ENCODE assay signal across 30 cellular contexts in the genomic region with DNA sequence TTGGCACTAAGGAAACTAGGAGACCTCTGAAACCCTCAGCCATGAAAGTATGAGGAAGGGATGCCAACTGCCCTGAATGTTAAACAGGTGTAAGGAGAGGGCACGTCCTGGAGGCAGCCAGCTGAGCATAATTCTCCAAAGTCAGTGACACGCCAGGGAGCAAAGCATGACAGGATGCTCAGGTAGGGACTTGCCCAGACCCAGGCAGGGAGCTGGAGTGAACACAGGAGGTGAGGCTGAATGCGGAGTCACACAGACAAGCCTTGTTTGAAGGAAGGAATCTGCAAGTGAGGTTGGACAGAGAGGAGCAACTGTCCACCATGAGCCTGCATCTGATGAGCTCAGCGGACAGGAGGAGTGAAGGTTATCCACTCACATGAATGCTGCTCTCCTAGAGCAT. TPM values are rescaled to one million over a fixed set of nuclear protein-coding genes. Genes with fewer than 3 reads are reported as not detected.
A peak's percentile ranks its signal among the peaks of the same experiment; 100 is the strongest.
DNase-seq lines count a peak whose midpoint lies in the region; ATAC-seq and TF ChIP-seq lines count a peak whose summit lies in the region.
"Had no signal": no experiment of that assay in that cellular context is flagged by ENCODE, and none has a peak within 500 bp of the region (broad histone marks: within the 10 kb centered on the region; RNA-seq: fewer than 3 reads in every experiment).

No MANE protein-coding gene starts in this region.

- no peak overlapping the region for H3K4me3 Mint-ChIP-seq in activated CD4-positive, alpha-beta T cell treated with anti-CD3 and anti-CD28 coated beads, Interleukin-2, amount 10 ng/mL, durations not matched to agents 24 days and 14 days
- H3K4me3 Mint-ChIP-seq: activated CD4-positive, alpha-beta memory T cell treated with anti-CD3 and anti-CD28 coated beads for 36 hours; activated T-helper 17 cell treated with anti-CD3 and anti-CD28 coated beads, Interleukin-2, amount 50 U/mL, for 72 hours; CD8-positive, alpha-beta T cell; neural progenitor cell had no signal

- H3K27me3 Mint-ChIP-seq in activated CD4-positive, alpha-beta T cell treated with anti-CD3 and anti-CD28 coated beads, Interleukin-2, amount 10 ng/mL, durations not matched to agents 24 days and 14 days = no peaks in the 10 kb centered on the region
- H3K27me3 Mint-ChIP-seq: activated CD4-positive, alpha-beta memory T cell treated with anti-CD3 and anti-CD28 coated beads for 36 hours; activated T-helper 17 cell treated with anti-CD3 and anti-CD28 coated beads, Interleukin-2, amount 50 U/mL, for 72 hours had no signal

- H3K36me3 Mint-ChIP-seq in activated CD4-positive, alpha-beta T cell treated with anti-CD3 and anti-CD28 coated beads, Interleukin-2, amount 10 ng/mL, durations not matched to agents 24 days and 14 days (ENCODE audit: low read depth) = no peaks in the 10 kb centered on the region
- H3K36me3 Mint-ChIP-seq: activated CD4-positive, alpha-beta memory T cell treated with anti-CD3 and anti-CD28 coated beads for 36 hours; activated naive CD4-positive, alpha-beta T cell treated with anti-CD3 and anti-CD28 coated beads, Interleukin-2, amount 50 U/mL, for 72 hours; neural progenitor cell had no signal

- H3K4me3 ChIP-seq in RWPE2 (ENCODE audit: severe bottlenecking) (no peak overlapping the region), upper lobe of right lung (no peak overlapping the region)
- H3K4me3 ChIP-seq: A549, cardiac muscle cell, colonic mucosa, esophagus muscularis mucosa, neural progenitor cell, SJSA1, thoracic aorta had no signal

- intact Hi-C loops in activated CD4-positive, alpha-beta T cell treated with anti-CD3 and anti-CD28 coated beads, Interleukin-2, amount 10 ng/mL, durations not matched to agents 24 days and 14 days (cut with micrococcal nuclease) = no loop called here
- intact Hi-C loops in upper lobe of right lung (cut with DNase I) = no loop called here

- no peak for DNase-seq in activated CD4-positive, alpha-beta T cell treated with anti-CD3 and anti-CD28 coated beads, Interleukin-2, amount 10 ng/mL, durations not matched to agents 24 days and 14 days
- no peak for DNase-seq in activated CD4-positive, alpha-beta T cell treated with anti-CD3 and anti-CD28 coated beads for 48 hours
- DNase-seq in RWPE2 (ENCODE audit: low spot score) = no peak
- DNase-seq in kidney tubule cell (ENCODE audit: low spot score) = peak; percentile 67
- DNase-seq in upper lobe of right lung = no peak
- DNase-seq in GM03348 (ENCODE audit: low spot score) = no peak
- DNase-seq in SW 1271 (lab: John Stamatoyannopoulos, UW) = no peak
- DNase-seq: activated CD4-positive, alpha-beta memory T cell treated with anti-CD3 and anti-CD28 coated beads for 36 hours; AML-193; anterior cingulate cortex; CD8-positive, alpha-beta T cell; colonic mucosa; effector memory CD4-positive, alpha-beta T cell; HCEC 1CT; Kasumi-1; left colon; NCI-H1694; NCI-H526; stimulated activated CD4-positive, alpha-beta T cell treated with anti-CD3 and anti-CD28 coated beads, Interleukin-15, amount 100 ng/mL, for 24 hours; stimulated activated naive CD4-positive, alpha-beta T cell treated with Interleukin-2 at 50 U/mL for 16 hours had no signal

- H3K4me1 ChIP-seq in RWPE2 (ENCODE audit: insufficient read depth, poor library complexity, severe bottlenecking) (peaks cover 13% of the 10 kb centered on the region), upper lobe of right lung (no peaks in the 10 kb centered on the region)
- H3K4me1 ChIP-seq: A549, colonic mucosa, esophagus muscularis mucosa, neural progenitor cell, SJSA1 had no signal

- no peaks in the 10 kb centered on the region for H3K36me3 ChIP-seq in RWPE2 (ENCODE audit: low read depth)
- H3K36me3 ChIP-seq in upper lobe of right lung = no peaks in the 10 kb centered on the region
- H3K36me3 ChIP-seq: cardiac muscle cell, colonic mucosa, esophagus muscularis mucosa, neural progenitor cell, SJSA1, thoracic aorta had no signal

- peak overlapping the region; percentile 14 for H3K27ac Mint-ChIP-seq in activated CD4-positive, alpha-beta T cell treated with anti-CD3 and anti-CD28 coated beads, Interleukin-2, amount 10 ng/mL, durations not matched to agents 24 days and 14 days
- H3K27ac Mint-ChIP-seq: activated CD4-positive, alpha-beta memory T cell treated with anti-CD3 and anti-CD28 coated beads for 36 hours; activated T-helper 17 cell treated with anti-CD3 and anti-CD28 coated beads, Interleukin-2, amount 50 U/mL, for 72 hours; CD8-positive, alpha-beta T cell; neural progenitor cell had no signal

- H3K9me3 Mint-ChIP-seq in activated CD4-positive, alpha-beta T cell treated with anti-CD3 and anti-CD28 coated beads, Interleukin-2, amount 10 ng/mL, durations not matched to agents 24 days and 14 days = no peaks in the 10 kb centered on the region
- H3K9me3 Mint-ChIP-seq: activated CD4-positive, alpha-beta memory T cell treated with anti-CD3 and anti-CD28 coated beads for 36 hours; activated naive CD4-positive, alpha-beta T cell treated with anti-CD3 and anti-CD28 coated beads, Interleukin-2, amount 50 U/mL, for 72 hours; activated T-helper 17 cell treated with anti-CD3 and anti-CD28 coated beads, Interleukin-2, amount 50 U/mL, for 72 hours; CD8-positive, alpha-beta T cell; neural progenitor cell had no signal

- no peak overlapping the region for H3K27ac ChIP-seq in RWPE2 (ENCODE audit: poor library complexity, severe bottlenecking)
- no peak overlapping the region for H3K27ac ChIP-seq in upper lobe of right lung
- H3K27ac ChIP-seq: A549, cardiac muscle cell, colonic mucosa, esophagus muscularis mucosa, neural progenitor cell, SJSA1, thoracic aorta had no signal

- ATAC-seq in RWPE2 (ENCODE audit: low read depth) (peak; percentile 57), upper lobe of right lung (peak; percentile 28), GM21825 (IDR thresholded peaks at IDR 0.05; ENCODE audit: unreplicated experiment) (no peak)
- ATAC-seq: A549; activated T-helper 17 cell treated with anti-CD3 and anti-CD28 coated beads, Interleukin-2, amount 50 U/mL, for 72 hours; CD8-positive, alpha-beta T cell; left colon had no signal

- peaks cover 6% of the 10 kb centered on the region for H3K4me1 Mint-ChIP-seq in activated CD4-positive, alpha-beta T cell treated with anti-CD3 and anti-CD28 coated beads, Interleukin-2, amount 10 ng/mL, durations not matched to agents 24 days and 14 days
- H3K4me1 Mint-ChIP-seq: activated T-helper 17 cell treated with anti-CD3 and anti-CD28 coated beads, Interleukin-2, amount 50 U/mL, for 72 hours; neural progenitor cell had no signal

- TF ChIP-seq CTCF in RWPE2 (IDR thresholded peaks at IDR 0.05; ENCODE audit: poor library complexity, severe bottlenecking) (no peak), upper lobe of right lung (IDR thresholded peaks at IDR 0.05) (no peak)

- no peaks in the 10 kb centered on the region for H3K9me3 ChIP-seq in RWPE2 (ENCODE audit: severe bottlenecking)
- no peaks in the 10 kb centered on the region for H3K9me3 ChIP-seq in upper lobe of right lung
- H3K9me3 ChIP-seq: A549, colonic mucosa, esophagus muscularis mucosa, SJSA1, thoracic aorta had no signal

- H3K27me3 ChIP-seq in RWPE2 (ENCODE audit: insufficient read depth, poor library complexity, severe bottlenecking) (no peaks in the 10 kb centered on the region), upper lobe of right lung (no peaks in the 10 kb centered on the region)
- H3K27me3 ChIP-seq: cardiac muscle cell, colonic mucosa, esophagus muscularis mucosa, neural progenitor cell, SJSA1 had no signal

RNA-seq across cellular contexts. Expression of gene KLRG2, which starts 41.5 kb away (rescaled TPM):
- 0.24 and 0.42 TPM in 2 replicates for total RNA-seq in activated CD4-positive, alpha-beta T cell treated with anti-CD3 and anti-CD28 coated beads, Interleukin-2, amount 10 ng/mL, durations not matched to agents 24 days and 14 days
- total RNA-seq in upper lobe of right lung = 6.5 TPM
- total RNA-seq: activated T-helper 17 cell treated with anti-CD3 and anti-CD28 coated beads, Interleukin-2, amount 50 U/mL, for 72 hours; cardiac muscle cell; CD8-positive, alpha-beta T cell; frontal cortex; SJSA1; thoracic aorta had no signal
